Comparison of ENCODE assay signal across 8 cellular contexts in the genomic region with DNA sequence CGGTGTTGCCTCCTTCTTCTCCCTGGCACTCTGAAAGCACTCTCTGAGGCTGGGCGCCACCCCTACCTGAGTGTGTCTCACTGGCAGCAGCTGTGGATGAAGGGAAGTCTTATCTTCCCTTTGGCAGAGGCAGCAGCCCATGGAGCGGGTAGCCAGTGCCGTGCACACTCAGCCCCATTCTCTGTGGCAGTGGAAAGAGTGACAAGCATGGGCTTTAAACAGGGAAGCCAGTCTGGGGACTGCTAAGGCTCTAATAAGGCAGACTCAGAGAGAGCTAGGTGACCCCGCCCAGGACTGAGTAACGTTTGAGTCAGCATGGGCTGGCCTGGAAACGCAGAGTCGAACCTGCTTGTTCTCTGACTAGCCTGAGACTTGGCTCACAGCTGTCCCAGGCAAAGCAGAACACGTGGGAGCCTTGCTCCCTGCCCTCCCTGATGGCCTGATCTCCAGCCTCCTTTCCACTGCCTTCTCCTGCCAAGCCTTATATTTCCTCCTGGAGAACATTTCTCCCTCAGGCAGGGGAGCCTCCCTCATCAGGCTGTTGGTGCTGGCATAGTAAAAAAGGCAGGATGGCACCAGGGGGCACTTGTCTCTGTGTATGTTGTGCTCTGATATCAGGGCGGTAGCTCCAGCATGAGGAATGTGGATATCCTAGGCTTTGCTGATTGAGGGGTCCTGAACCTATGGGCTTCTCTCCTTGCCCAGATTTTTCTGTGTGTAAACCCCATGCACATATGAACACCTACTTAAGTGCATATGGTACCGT.
DNase-seq lines count a peak whose midpoint lies in the region; ATAC-seq and TF ChIP-seq lines count a peak whose summit lies in the region.

No MANE protein-coding gene starts in this region.

- peak; percentile 71 for DNase-seq in GM04503 (ENCODE audit: low read depth)
- DNase-seq in SK-N-SH: no peak
- peak; percentile 99 for DNase-seq in epithelial cell of esophagus (ENCODE audit: low read depth)
- no peak for DNase-seq in GM19238 (ENCODE audit: insufficient read length, low spot score)
- no peak for DNase-seq in NCI-H1092 (lab: John Stamatoyannopoulos, UW)
- no peak for DNase-seq in Ammon's horn (ENCODE audit: low spot score)

- POLR2A ChIA-PET in SK-N-SH (lab: Yijun Ruan, JAX): no interaction called here

- ATAC-seq in HG02588 (IDR thresholded peaks at IDR 0.05; ENCODE audit: unreplicated experiment): peak; percentile 85

- H3K27ac ChIP-seq in SK-N-SH (ENCODE audit: low read depth in 2 of 2, low read length in 1 of 2) (peak overlapping the region in 1 of 2 experiments; percentile 49; a peak in 2 of 4 replicates), parathyroid adenoma (peak overlapping the region; percentile 68)

- H3K9me3 ChIP-seq in SK-N-SH (no peaks in the 10 kb centered on the region), parathyroid adenoma (ENCODE audit: control insufficient read depth, low read length) (no peaks in the 10 kb centered on the region)

- TF ChIP-seq EP300 in SK-N-SH (IDR thresholded peaks at IDR 0.05; ENCODE audit: borderline replicate concordance in 1 of 2, low read depth in 1 of 2, low read length in 1 of 2): no peak

- H3K4me2 ChIP-seq in SK-N-SH: peak overlapping the region; percentile 67; the same call in 1 of the 2 replicates
- H3K4me2 ChIP-seq in parathyroid adenoma (ENCODE audit: low read length): peak overlapping the region; percentile 0

- H3K9ac ChIP-seq in SK-N-SH (no peak overlapping the region), parathyroid adenoma (no peak overlapping the region)

- H3K4me3 ChIP-seq in SK-N-SH (ENCODE audit: low read depth in 2 of 2, low read length in 1 of 2): no peak overlapping the region
- H3K4me3 ChIP-seq in epithelial cell of esophagus (ENCODE audit: low read length): no peak overlapping the region
- H3K4me3 ChIP-seq in parathyroid adenoma (ENCODE audit: low read depth, low read length): no peak overlapping the region

- H3K79me2 ChIP-seq in SK-N-SH (ENCODE audit: insufficient read depth) (no peaks in the 10 kb centered on the region), parathyroid adenoma (no peaks in the 10 kb centered on the region)

- no peaks in the 10 kb centered on the region for H3K9me2 ChIP-seq in SK-N-SH

- no peaks in the 10 kb centered on the region for H3F3A ChIP-seq in SK-N-SH (replicated peaks; ENCODE audit: insufficient read depth)

- no peaks in the 10 kb centered on the region for H4K20me1 ChIP-seq in SK-N-SH (ENCODE audit: insufficient read depth)

- CTCF ChIA-PET in SK-N-SH (lab: Yijun Ruan, JAX): no interaction called here

- no peak overlapping the region for H2AFZ ChIP-seq in SK-N-SH (ENCODE audit: low read depth)
- peak overlapping the region; percentile 71 for H2AFZ ChIP-seq in parathyroid adenoma

- TF ChIP-seq RAD21 in SK-N-SH (IDR thresholded peaks at IDR 0.05; ENCODE audit: low read length): no peak

- no peaks in the 10 kb centered on the region; the same call in 1 of the 2 replicates for H3K27me3 ChIP-seq in SK-N-SH (ENCODE audit: insufficient read depth)
- no peaks in the 10 kb centered on the region for H3K27me3 ChIP-seq in parathyroid adenoma (ENCODE audit: control insufficient read depth, insufficient read depth, low read length)

- 43% methylated on average over 10 of the region's 11 CpGs for WGBS in SK-N-SH (ENCODE audit: low lambda C conversion rate)

- H3K36me3 ChIP-seq in SK-N-SH (replicated peaks in 1 of 2; ENCODE audit: control insufficient read depth in 1 of 2, insufficient read depth in 2 of 2, low read length in 1 of 2) (no peaks in the 10 kb centered on the region), parathyroid adenoma (ENCODE audit: control insufficient read depth, insufficient read depth, low read length) (no peaks in the 10 kb centered on the region)

- TF ChIP-seq CTCF in SK-N-SH (IDR thresholded peaks at IDR 0.05) (peak; percentile 25; the same call in 1 of the 2 replicates), epithelial cell of esophagus (IDR thresholded peaks at IDR 0.05; ENCODE audit: insufficient read depth, low read depth, low read length, missing control alignments) (peak; percentile 21), parathyroid adenoma (IDR thresholded peaks at IDR 0.05) (peak; percentile 24)

- H3K4me1 ChIP-seq in SK-N-SH (ENCODE audit: control insufficient read depth in 1 of 2, insufficient read depth in 2 of 2, low read depth in 1 of 2, low read length in 1 of 2) (peaks cover 7 to 13% of the 10 kb centered on the region in 2 experiments; a peak in 1 of 4 replicates), parathyroid adenoma (peaks cover 26% of the 10 kb centered on the region)

TF ChIP-seq in SK-N-SH, 30 proteins besides CTCF, POLR2A, EP300 and RAD21 (continues in another document):
- TF ChIP-seq, protein P1, sequence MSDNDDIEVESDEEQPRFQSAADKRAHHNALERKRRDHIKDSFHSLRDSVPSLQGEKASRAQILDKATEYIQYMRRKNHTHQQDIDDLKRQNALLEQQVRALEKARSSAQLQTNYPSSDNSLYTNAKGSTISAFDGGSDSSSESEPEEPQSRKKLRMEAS (IDR thresholded peaks at IDR 0.05; ENCODE audit: low read depth): peak; percentile 94
- TF ChIP-seq TCF12 (IDR thresholded peaks at IDR 0.05) (peak; percentile 72), SIN3A (IDR thresholded peaks at IDR 0.05; ENCODE audit: borderline replicate concordance, low read depth, low read length) (no peak), GABPA (IDR thresholded peaks at IDR 0.05; ENCODE audit: low read depth) (no peak), JUND (IDR thresholded peaks at IDR 0.05) (peak; percentile 59), GATA2 (CRISPR knock-in tag; IDR thresholded peaks at IDR 0.05) (no peak), NFIC (IDR thresholded peaks at IDR 0.05; ENCODE audit: borderline replicate concordance) (peak; percentile 15; the same call in 1 of the 2 replicates), FOXM1 (IDR thresholded peaks at IDR 0.05; ENCODE audit: low read depth) (no peak), YY1 (IDR thresholded peaks at IDR 0.05; ENCODE audit: low read depth) (no peak), ELF1 (IDR thresholded peaks at IDR 0.05) (no peak), TAF1 (IDR thresholded peaks at IDR 0.05; ENCODE audit: borderline replicate concordance, low read depth, low read length) (no peak), MEF2A (IDR thresholded peaks at IDR 0.05; ENCODE audit: borderline replicate concordance, low read depth) (no peak), TEAD4 (IDR thresholded peaks at IDR 0.05; ENCODE audit: borderline replicate concordance, insufficient read depth) (no peak), CHD2 (IDR thresholded peaks at IDR 0.05; ENCODE audit: low read length, partially characterized antibody) (no peak), EZH2phosphoT487 (IDR thresholded peaks at IDR 0.05; ENCODE audit: borderline replicate concordance, low read depth) (no peak), RXRA (IDR thresholded peaks at IDR 0.05; ENCODE audit: borderline replicate concordance, low read depth) (no peak), NRF1 (IDR thresholded peaks at IDR 0.05; ENCODE audit: low read depth, low read length) (no peak), FOSL2 (IDR thresholded peaks at IDR 0.05; ENCODE audit: borderline replicate concordance, low read depth) (peak; percentile 79; the same call in 1 of the 2 replicates)
- TF ChIP-seq, protein P2, sequence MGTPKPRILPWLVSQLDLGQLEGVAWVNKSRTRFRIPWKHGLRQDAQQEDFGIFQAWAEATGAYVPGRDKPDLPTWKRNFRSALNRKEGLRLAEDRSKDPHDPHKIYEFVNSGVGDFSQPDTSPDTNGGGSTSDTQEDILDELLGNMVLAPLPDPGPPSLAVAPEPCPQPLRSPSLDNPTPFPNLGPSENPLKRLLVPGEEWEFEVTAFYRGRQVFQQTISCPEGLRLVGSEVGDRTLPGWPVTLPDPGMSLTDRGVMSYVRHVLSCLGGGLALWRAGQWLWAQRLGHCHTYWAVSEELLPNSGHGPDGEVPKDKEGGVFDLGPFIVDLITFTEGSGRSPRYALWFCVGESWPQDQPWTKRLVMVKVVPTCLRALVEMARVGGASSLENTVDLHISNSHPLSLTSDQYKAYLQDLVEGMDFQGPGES (IDR thresholded peaks at IDR 0.05; ENCODE audit: low read depth, low read length): no peak
- TF ChIP-seq, protein P3, sequence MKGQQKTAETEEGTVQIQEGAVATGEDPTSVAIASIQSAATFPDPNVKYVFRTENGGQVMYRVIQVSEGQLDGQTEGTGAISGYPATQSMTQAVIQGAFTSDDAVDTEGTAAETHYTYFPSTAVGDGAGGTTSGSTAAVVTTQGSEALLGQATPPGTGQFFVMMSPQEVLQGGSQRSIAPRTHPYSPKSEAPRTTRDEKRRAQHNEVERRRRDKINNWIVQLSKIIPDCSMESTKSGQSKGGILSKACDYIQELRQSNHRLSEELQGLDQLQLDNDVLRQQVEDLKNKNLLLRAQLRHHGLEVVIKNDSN (IDR thresholded peaks at IDR 0.05; ENCODE audit: borderline replicate concordance, low read depth): peak; percentile 66; the same call in 1 of the 2 replicates
- TF ChIP-seq, protein P4, sequence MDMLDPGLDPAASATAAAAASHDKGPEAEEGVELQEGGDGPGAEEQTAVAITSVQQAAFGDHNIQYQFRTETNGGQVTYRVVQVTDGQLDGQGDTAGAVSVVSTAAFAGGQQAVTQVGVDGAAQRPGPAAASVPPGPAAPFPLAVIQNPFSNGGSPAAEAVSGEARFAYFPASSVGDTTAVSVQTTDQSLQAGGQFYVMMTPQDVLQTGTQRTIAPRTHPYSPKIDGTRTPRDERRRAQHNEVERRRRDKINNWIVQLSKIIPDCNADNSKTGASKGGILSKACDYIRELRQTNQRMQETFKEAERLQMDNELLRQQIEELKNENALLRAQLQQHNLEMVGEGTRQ (IDR thresholded peaks at IDR 0.05; ENCODE audit: borderline replicate concordance, low read depth, low read length): no peak
- TF ChIP-seq, protein P5, sequence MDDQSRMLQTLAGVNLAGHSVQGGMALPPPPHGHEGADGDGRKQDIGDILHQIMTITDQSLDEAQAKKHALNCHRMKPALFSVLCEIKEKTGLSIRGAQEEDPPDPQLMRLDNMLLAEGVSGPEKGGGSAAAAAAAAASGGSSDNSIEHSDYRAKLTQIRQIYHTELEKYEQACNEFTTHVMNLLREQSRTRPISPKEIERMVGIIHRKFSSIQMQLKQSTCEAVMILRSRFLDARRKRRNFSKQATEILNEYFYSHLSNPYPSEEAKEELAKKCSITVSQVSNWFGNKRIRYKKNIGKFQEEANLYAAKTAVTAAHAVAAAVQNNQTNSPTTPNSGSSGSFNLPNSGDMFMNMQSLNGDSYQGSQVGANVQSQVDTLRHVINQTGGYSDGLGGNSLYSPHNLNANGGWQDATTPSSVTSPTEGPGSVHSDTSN (IDR thresholded peaks at IDR 0.05): no peak

Comparison
In these comparisons a context has a peak if more than half of its experiments do, and no peak if none do; other contexts are left out.
1. DNase-seq: peak in GM04503 (single experiment) and epithelial cell of esophagus (single experiment); none in SK-N-SH (single experiment), GM19238 (single experiment), NCI-H1092 (single experiment) and Ammon's horn (single experiment).
2. Peak in every context shown above with its lines, with median percentiles within 50 percentile points of each other: CTCF ChIP-seq.